ENCODE assay signal across 24 cellular contexts in the genomic region with DNA sequence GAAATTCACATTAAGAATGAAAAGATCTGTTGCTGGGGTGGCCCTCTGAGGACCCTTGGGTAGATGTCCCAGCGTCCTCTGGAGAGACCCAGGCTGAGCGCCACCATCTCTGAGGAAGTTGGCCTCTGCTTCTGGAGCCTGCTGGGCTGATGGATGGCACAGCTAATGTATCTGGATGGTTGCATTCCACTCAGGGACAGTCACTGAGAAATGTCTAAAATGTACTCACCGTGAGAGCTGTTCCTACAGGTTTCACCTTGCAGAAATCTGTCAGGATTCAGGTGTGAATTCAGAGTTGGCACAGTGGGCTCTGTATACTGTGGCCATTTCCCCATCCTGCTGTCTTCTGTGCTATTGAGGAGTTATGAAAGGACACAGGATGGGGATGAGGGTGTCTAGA.
"Had no signal": no experiment of that assay in that cellular context is flagged by ENCODE, and none has a peak within 500 bp of the region (broad histone marks: within the 10 kb centered on the region; RNA-seq: fewer than 3 reads in every experiment).

No MANE protein-coding gene starts in this region.

- DNase-seq: naive B cell; naive thymus-derived CD8-positive, alpha-beta T cell; nephron progenitor cell; occipital lobe; ovary; retina; right cardiac atrium; right lobe of liver; sigmoid colon; small intestine; stimulated activated CD4-positive, alpha-beta T cell treated with anti-CD3 and anti-CD28 coated beads, Interleukin-15, amount 100 ng/mL, for 24 hours; stimulated activated CD4-positive, alpha-beta T cell treated with anti-CD3 and anti-CD28 coated beads, Interleukin-2, amount 100 ng/mL, for 24 hours; stimulated activated CD4-positive, alpha-beta T cell treated with anti-CD3 and anti-CD28 coated beads, Interleukin-2, amount 100 ng/mL, for 48 hours; stimulated activated CD4-positive, alpha-beta T cell treated with anti-CD3 and anti-CD28 coated beads, Interleukin-4, amount 100 ng/mL, for 24 hours; stimulated activated naive B cell treated with anti-CD40 and anti-IgM and Interleukin-4, amounts not matched to agents 10 μg/mL and 1 μg/mL and 100 μg/mL, for 72 hours; stimulated activated naive CD4-positive, alpha-beta T cell treated with Interleukin-2 at 50 U/mL for 16 hours; stomach; tibial artery; transverse colon; upper lobe of right lung; uterus had no signal

- H2AFZ ChIP-seq: parathyroid adenoma had no signal

- H3K4me3 ChIP-seq: ovary, prostate gland, right lobe of liver, sigmoid colon, stomach, tibial artery, transverse colon, upper lobe of right lung, uterus had no signal

- H3K27ac ChIP-seq: ovary, parathyroid adenoma, prostate gland, right lobe of liver, sigmoid colon, stomach, tibial artery, transverse colon, upper lobe of right lung, uterus had no signal

- H3K27me3 ChIP-seq: ovary, uterus had no signal

- ATAC-seq: naive thymus-derived CD8-positive, alpha-beta T cell; right cardiac atrium; right lobe of liver; stimulated activated effector memory CD8-positive, alpha-beta T cell treated with anti-CD3 and anti-CD28 coated beads, Interleukin-12 subunit alpha, Interleukin-12 subunit beta, amount 100 ng/mL, for 72 hours; stimulated activated naive B cell treated with anti-CD40 and anti-IgM and Interleukin-4, amounts not matched to agents 10 μg/mL and 1 μg/mL and 100 μg/mL, for 72 hours; upper lobe of right lung had no signal

- H3K9me3 ChIP-seq: ovary, prostate gland, right lobe of liver, sigmoid colon, stomach, tibial artery, transverse colon, upper lobe of right lung, uterus had no signal

- H3K9ac ChIP-seq: parathyroid adenoma had no signal

- H3K36me3 ChIP-seq: ovary, prostate gland, right lobe of liver, sigmoid colon, stomach, tibial artery, transverse colon, upper lobe of right lung, uterus had no signal

- H3K4me1 ChIP-seq: parathyroid adenoma, prostate gland, right lobe of liver, sigmoid colon, stomach, tibial artery, transverse colon, upper lobe of right lung, uterus had no signal
